In genomic region chr7:91837397-91838070, GRCh38 we compare ENCODE assay signal across 23 cellular contexts. TPM values are rescaled to one million over a fixed set of nuclear protein-coding genes. Genes with fewer than 3 reads are reported as not detected.
DNase-seq lines count a peak whose midpoint lies in the region; ATAC-seq, FAIRE-seq and TF ChIP-seq lines count a peak whose summit lies in the region.
"Had no signal": no experiment of that assay in that cellular context is flagged by ENCODE, and none has a peak within 500 bp of the region (broad histone marks: within the 10 kb centered on the region; RNA-seq: fewer than 3 reads in every experiment).

No MANE protein-coding gene starts in this region.

- POLR2A ChIA-PET in HEK293 (lab: Yijun Ruan, JAX) (no interaction called here), H1 (lab: Charles Lee; ENCODE audit: partially characterized antibody) (interaction anchor here (1.0 kb wide), 1 partner anchor 8 kb away, joined by 3 read pairs; no protein-coding TSS in a partner anchor)

- H3K27ac ChIP-seq in right atrium auricular region = no peak overlapping the region
- no peak overlapping the region for H3K27ac ChIP-seq in HEK293 (ENCODE audit: extremely low read depth, low read depth, low read length)
- no peak overlapping the region for H3K27ac ChIP-seq in H1 (ENCODE audit: low read depth, low read length)
- no peak overlapping the region for H3K27ac ChIP-seq in thyroid gland
- H3K27ac ChIP-seq: SK-N-MC had no signal

- peak overlapping the region; percentile 82; the same call in 1 of the 2 replicates for H2AK5ac ChIP-seq in H1 (ENCODE audit: low read depth, low read length)

- H4K5ac ChIP-seq in H1 (ENCODE audit: insufficient read length, low read depth, low read length) = no peak overlapping the region

- H3K9ac ChIP-seq in H1 (replicated peaks in 1 of 4; ENCODE audit: extremely low read depth in 1 of 4, low read depth in 3 of 4, low read length in 3 of 4) = no peak overlapping the region

- no peak for ATAC-seq in Right ventricle myocardium inferior
- ATAC-seq in HG03565 (IDR thresholded peaks at IDR 0.05; ENCODE audit: unreplicated experiment) = no peak
- ATAC-seq in activated CD8-positive, alpha-beta memory T cell treated with anti-CD3 and anti-CD28 coated beads, Interleukin-2, amount 10 ng/mL, durations not matched to agents 7 days and 5 days = no peak
- ATAC-seq: GM12878, HepG2, Panc1 had no signal

- H3K27me3 Mint-ChIP-seq in activated CD8-positive, alpha-beta memory T cell treated with anti-CD3 and anti-CD28 coated beads, Interleukin-2, amount 10 ng/mL, durations not matched to agents 7 days and 5 days = no peaks in the 10 kb centered on the region
- H3K27me3 Mint-ChIP-seq: CD4-positive, CD25-positive, alpha-beta regulatory T cell had no signal

- no peak overlapping the region for H3K56ac ChIP-seq in H1 (replicated peaks; ENCODE audit: insufficient read length, low read depth, low read length)

- H3K4me1 Mint-ChIP-seq in activated CD8-positive, alpha-beta memory T cell treated with anti-CD3 and anti-CD28 coated beads, Interleukin-2, amount 10 ng/mL, durations not matched to agents 7 days and 5 days = no peaks in the 10 kb centered on the region

- no peak overlapping the region for H3K4me2 ChIP-seq in H1 (ENCODE audit: insufficient read depth in 1 of 2, low read depth in 2 of 2, low read length in 2 of 2)

- H3K4me3 Mint-ChIP-seq in activated CD8-positive, alpha-beta memory T cell treated with anti-CD3 and anti-CD28 coated beads, Interleukin-2, amount 10 ng/mL, durations not matched to agents 7 days and 5 days = no peak overlapping the region
- H3K4me3 Mint-ChIP-seq: CD4-positive, CD25-positive, alpha-beta regulatory T cell; HFFc6 had no signal

- no peaks in the 10 kb centered on the region for H3K9me3 Mint-ChIP-seq in activated CD8-positive, alpha-beta memory T cell treated with anti-CD3 and anti-CD28 coated beads, Interleukin-2, amount 10 ng/mL, durations not matched to agents 7 days and 5 days (ENCODE audit: low read depth)
- H3K9me3 Mint-ChIP-seq: HFFc6 had no signal

- CTCF ChIA-PET in HEK293 (lab: Yijun Ruan, JAX) (interaction anchor here (1.1 kb wide), 1 partner anchor 610 kb away, joined by 4 read pairs; the partner anchor contains the start of gene GATAD1), H1 (lab: Charles Lee; ENCODE audit: partially characterized antibody) (interaction anchor here (1.6 kb wide), 1 partner anchor 15 kb away, joined by 4 read pairs; no protein-coding TSS in a partner anchor)
- CTCF ChIA-PET in activated CD8-positive, alpha-beta memory T cell treated with anti-CD3 and anti-CD28 coated beads, Interleukin-2, amount 10 ng/mL, durations not matched to agents 7 days and 5 days (lab: Charles Lee) = no interaction called here

- no peak overlapping the region for H2BK5ac ChIP-seq in H1 (ENCODE audit: low read depth, low read length)

- H4K91ac ChIP-seq in H1 (replicated peaks; ENCODE audit: insufficient read length, low read length) = peak overlapping the region; percentile 40

- no peaks in the 10 kb centered on the region for H3K79me2 ChIP-seq in H1 (ENCODE audit: control insufficient read depth in 1 of 2, insufficient read depth in 2 of 2, low read length in 2 of 2)

- no peaks in the 10 kb centered on the region for H4K20me1 ChIP-seq in H1 (replicated peaks in 1 of 2; ENCODE audit: control insufficient read depth in 1 of 2, insufficient read depth in 2 of 2, low read length in 2 of 2)

- intact Hi-C loops in Right ventricle myocardium inferior (cut with DNase I) (no loop called here), thyroid gland (cut with DNase I) (no loop called here)

- TF ChIP-seq CTCF in right atrium auricular region (IDR thresholded peaks at IDR 0.05) (no peak), HEK293 (tag by site-specific recombination; IDR thresholded peaks at IDR 0.05) (no peak), H1 (IDR thresholded peaks at IDR 0.05; ENCODE audit: control extremely low read depth in 1 of 3, insufficient read depth in 1 of 3, low read depth in 1 of 3, low read length in 3 of 3) (no peak), thyroid gland (IDR thresholded peaks at IDR 0.05) (no peak)

- FAIRE-seq in H1 (lab: Jason Lieb, UNC) = no peak
- FAIRE-seq: GM12878, GM18507, HepG2 had no signal

- no peak overlapping the region for H2BK15ac ChIP-seq in H1 (ENCODE audit: low read length)

- H3K79me1 ChIP-seq in H1 (ENCODE audit: low read depth, low read length) = no peaks in the 10 kb centered on the region

- H2BK20ac ChIP-seq in H1 (ENCODE audit: low read length) = no peak overlapping the region

- H3K36me3 Mint-ChIP-seq in activated CD8-positive, alpha-beta memory T cell treated with anti-CD3 and anti-CD28 coated beads, Interleukin-2, amount 10 ng/mL, durations not matched to agents 7 days and 5 days = no peaks in the 10 kb centered on the region

- TF ChIP-seq POLR2A in H1 (IDR thresholded peaks at IDR 0.05; ENCODE audit: control extremely low read depth in 1 of 2, low read depth in 2 of 2, low read length in 2 of 2) (no peak), thyroid gland (IDR thresholded peaks at IDR 0.05) (no peak)

- H3K4me1 ChIP-seq in right atrium auricular region = no peaks in the 10 kb centered on the region
- peaks cover 6% of the 10 kb centered on the region; the same call in 1 of the 2 replicates for H3K4me1 ChIP-seq in HEK293 (ENCODE audit: control insufficient read depth, insufficient read depth, low read length)
- no peaks in the 10 kb centered on the region for H3K4me1 ChIP-seq in H1 (replicated peaks in 1 of 4; ENCODE audit: control insufficient read depth in 3 of 4, insufficient read depth in 4 of 4, low read length in 3 of 4)
- H3K4me1 ChIP-seq in thyroid gland = no peaks in the 10 kb centered on the region
- H3K4me1 ChIP-seq: BE2C had no signal

- 0 out of 2 replicates have a peak overlapping the region, but pooled peaks have one; percentile 14 for H2BK12ac ChIP-seq in H1 (ENCODE audit: low read depth, low read length)

- no peaks in the 10 kb centered on the region for H3K36me3 ChIP-seq in right atrium auricular region
- H3K36me3 ChIP-seq in HEK293 (ENCODE audit: control insufficient read depth in 2 of 2, insufficient read depth in 1 of 2, low read length in 2 of 2) = no peaks in the 10 kb centered on the region
- no peaks in the 10 kb centered on the region for H3K36me3 ChIP-seq in H1 (ENCODE audit: control insufficient read depth in 2 of 4, insufficient read depth in 4 of 4, low read length in 3 of 4)
- no peaks in the 10 kb centered on the region for H3K36me3 ChIP-seq in thyroid gland
- H3K36me3 ChIP-seq: BE2C had no signal

- no peak overlapping the region; the same call in 1 of the 2 replicates for H2AFZ ChIP-seq in H1 (ENCODE audit: low read length)

- TF ChIP-seq EP300 in H1 (IDR thresholded peaks at IDR 0.05; ENCODE audit: borderline replicate concordance in 1 of 2, low read depth in 2 of 2, low read length in 2 of 2) = no peak

- WGBS in H1 (ENCODE audit: extremely low coverage in 1 of 2, insufficient coverage in 1 of 2, insufficient read length in 1 of 2, insufficient replicate concordance in 2 of 2, low coverage in 1 of 2, low lambda C conversion rate in 2 of 2, missing lambda C conversion rate in 1 of 2), 2 experiments = 91% methylated on average over 4 of the region's 4 CpGs; no CpG with 5 or more reads in 1 of the 2 experiments
- WGBS in thyroid gland, 2 donors = 57 to 61% methylated on average over 4 of the region's 4 CpGs

- H2BK120ac ChIP-seq in H1 (replicated peaks; ENCODE audit: low read depth, low read length) = no peak overlapping the region

- no peak overlapping the region for H4K8ac ChIP-seq in H1 (ENCODE audit: extremely low read depth, insufficient read depth, low read length)

- no peaks in the 10 kb centered on the region for H3K23me2 ChIP-seq in H1 (ENCODE audit: low read depth, low read length)

- TF ChIP-seq RAD21 in H1 (IDR thresholded peaks at IDR 0.05 in 1 of 2, conservative IDR thresholded peaks at IDR 0.05 in 1 of 2; ENCODE audit: low read depth in 2 of 2, low read length in 2 of 2) = 0 out of 4 replicates have a peak, but pooled peaks of 1 of the 2 experiments have one; percentile 7

- no peak overlapping the region for H3K23ac ChIP-seq in H1 (ENCODE audit: insufficient read length)

- no peak overlapping the region for H3K14ac ChIP-seq in H1 (ENCODE audit: insufficient read length)

- H3K9me3 ChIP-seq in right atrium auricular region (peaks cover 0 to 7% of the 10 kb centered on the region in 2 donors), HEK293 (ENCODE audit: control insufficient read depth, insufficient read depth, low read depth, low read length) (no peaks in the 10 kb centered on the region), H1 (ENCODE audit: insufficient read depth in 2 of 2, low read depth in 1 of 2, low read length in 1 of 2) (no peaks in the 10 kb centered on the region), thyroid gland (no peaks in the 10 kb centered on the region)
- H3K9me3 ChIP-seq: BE2C had no signal

- DNase-seq in Right ventricle myocardium inferior (ENCODE audit: missing footprints) (peak; percentile 58), right atrium auricular region (ENCODE audit: low spot score) (no peak), H1 (ENCODE audit: low read depth in 1 of 2, low spot score in 2 of 2) (no peak), thyroid gland (peak; percentile 13 to 23)
- no peak for DNase-seq in activated CD8-positive, alpha-beta memory T cell treated with anti-CD3 and anti-CD28 coated beads, Interleukin-2, amount 10 ng/mL, durations not matched to agents 7 days and 5 days
- DNase-seq: BE2C; CD4-positive, CD25-positive, alpha-beta regulatory T cell; EL; GOT3; HFFc6; KG1; MV-4-11; NCI-H1694 treated with DMSO at 0.1 percent for 48 hours; NCI-H2107; NCI-H524; SHP77 had no signal

- no peak overlapping the region for H3K4ac ChIP-seq in H1 (replicated peaks; ENCODE audit: insufficient read length, low read depth, low read length)

- H3K27me3 ChIP-seq in right atrium auricular region = no peaks in the 10 kb centered on the region
- H3K27me3 ChIP-seq in H1 (replicated peaks in 1 of 4; ENCODE audit: control insufficient read depth in 3 of 4, extremely low read depth in 1 of 4, insufficient read depth in 3 of 4, low read length in 3 of 4) = no peaks in the 10 kb centered on the region
- no peaks in the 10 kb centered on the region for H3K27me3 ChIP-seq in thyroid gland

- no peak overlapping the region for H3K27ac Mint-ChIP-seq in activated CD8-positive, alpha-beta memory T cell treated with anti-CD3 and anti-CD28 coated beads, Interleukin-2, amount 10 ng/mL, durations not matched to agents 7 days and 5 days
- H3K27ac Mint-ChIP-seq: CD4-positive, CD25-positive, alpha-beta regulatory T cell; HFFc6 had no signal

- no peak overlapping the region for H3K18ac ChIP-seq in H1 (ENCODE audit: extremely low read depth, low read length)

- H3K4me3 ChIP-seq in right atrium auricular region (no peak overlapping the region), HEK293 (ENCODE audit: low read depth, low read length) (no peak overlapping the region), H1 (ENCODE audit: extremely low read depth in 1 of 4, insufficient read depth in 2 of 4, low read depth in 3 of 4, low read length in 4 of 4) (no peak overlapping the region), thyroid gland (replicated peaks in 1 of 3) (no peak overlapping the region)
- H3K4me3 ChIP-seq: GM12878, SK-N-MC had no signal

RNA-seq across cellular contexts. Expression of gene MTERF1, which starts 43.0 kb away (rescaled TPM):
- 9.9 TPM for total RNA-seq in Right ventricle myocardium inferior
- 1 to 10 TPM; 3.8 to 5.0 TPM for total RNA-seq in right atrium auricular region
- total RNA-seq in H1 (2021; fragmentation: NEBNext Ultra II Directional; extraction: Animal tissue kit (Norgen Biotek cat#: 25700)) = 11.1 and 12.6 TPM in 2 replicates
- polyA plus RNA-seq in H1 (2011; rRNA removed) = 2.5 and 4.5 TPM in 2 replicates
- 7.7 TPM for polyA plus RNA-seq in H1 (2011; cell fraction: cytosol; rRNA removed)
- polyA plus RNA-seq in H1 (2011; cell fraction: nucleus; rRNA removed) = 2.1 TPM
- polyA plus RNA-seq in H1 (2012, experiment 1 of 2) = 8.5 to 17.8 TPM (median 10.0 TPM) in 4 replicates
- polyA plus RNA-seq in H1 (2012, experiment 2 of 2) = 0.37 TPM
- polyA plus RNA-seq in H1 (2013, experiment 1 of 2) = 8.8 TPM
- 9.0 TPM for polyA plus RNA-seq in H1 (2013, experiment 2 of 2)
- polyA minus RNA-seq in H1 (2011; rRNA and poly(A)+ RNA removed) = 7.9 and 9.0 TPM in 2 replicates
- polyA minus RNA-seq in H1 (2011; cell fraction: cytosol; rRNA and poly(A)+ RNA removed) = 4.1 TPM
- 19.7 TPM for polyA minus RNA-seq in H1 (2011; cell fraction: nucleus; rRNA and poly(A)+ RNA removed)
- 10 to 100 TPM; 13.0 to 27.7 (median 21.5) TPM for total RNA-seq in thyroid gland
- 10 to 100 TPM; 14.9 to 17.4 TPM for total RNA-seq in activated CD8-positive, alpha-beta memory T cell treated with anti-CD3 and anti-CD28 coated beads, Interleukin-2, amount 10 ng/mL, durations not matched to agents 7 days and 5 days

Comparison
In these comparisons a context has a peak if more than half of its experiments do, and no peak if none do; other contexts are left out.
1. DNase-seq: peak in Right ventricle myocardium inferior (single experiment) and thyroid gland (2 of 2); none in right atrium auricular region (single experiment), H1 (0 of 2) and activated CD8-positive, alpha-beta memory T cell treated with anti-CD3 and anti-CD28 coated beads, Interleukin-2, amount 10 ng/mL, durations not matched to agents 7 days and 5 days (single experiment).